28 cellular contexts compared by ENCODE assay signal in genomic region chr3:33681667-33682066, GRCh38.
"Had no signal": no experiment of that assay in that cellular context is flagged by ENCODE, and none has a peak within 500 bp of the region (broad histone marks: within the 10 kb centered on the region; RNA-seq: fewer than 3 reads in every experiment).

No MANE protein-coding gene starts in this region.

- ATAC-seq: activated CD8-positive, alpha-beta T cell treated with anti-CD3 and anti-CD28 coated beads for 36 hours; activated T-cell treated with anti-CD3 and anti-CD28 coated beads, Interleukin-2, amount 50 U/mL, for 72 hours; heart right ventricle; pancreas; stimulated activated naive B cell treated with anti-CD40 and anti-IgM and Interleukin-4, amounts not matched to agents 10 μg/mL and 1 μg/mL and 100 μg/mL, for 72 hours; T-helper 17 cell had no signal

- H3K27ac Mint-ChIP-seq: activated B cell treated with CpG ODN at 0.5 μM for 24 hours; activated CD8-positive, alpha-beta T cell treated with anti-CD3 and anti-CD28 coated beads for 36 hours; activated naive CD8-positive, alpha-beta T cell; activated T-cell treated with anti-CD3 and anti-CD28 coated beads, Interleukin-2, amount 50 U/mL, for 72 hours; mesothelial cell of epicardium; T-helper 17 cell had no signal

- H3K4me1 ChIP-seq: esophagus squamous epithelium, heart right ventricle, left ventricle myocardium inferior, pancreas, prostate gland, sigmoid colon, testis, transverse colon had no signal

- H3K4me3 ChIP-seq: esophagus squamous epithelium, heart right ventricle, left ventricle myocardium inferior, pancreas, prostate gland, sigmoid colon, testis, transverse colon had no signal

- DNase-seq: activated B cell treated with CpG ODN at 0.5 μM for 24 hours; activated CD4-positive, alpha-beta T cell treated with anti-CD3 and anti-CD28 coated beads, Interleukin-2, amount 50 U/mL, for 1 hour; activated CD8-positive, alpha-beta T cell treated with anti-CD3 and anti-CD28 coated beads for 36 hours; activated effector memory CD4-positive, alpha-beta T cell treated with Interleukin-2 at 50 U/mL for 16 hours; activated naive CD4-positive, alpha-beta T cell treated with Interleukin-2 at 50 U/mL for 16 hours; activated T-cell treated with anti-CD3 and anti-CD28 coated beads, Interleukin-2, amount 50 U/mL, for 72 hours; anterior cingulate cortex; dermis blood vessel endothelial cell; effector CD4-positive, alpha-beta T cell; esophagus squamous epithelium; foreskin melanocyte; heart right ventricle; left ventricle myocardium inferior; naive B cell; pancreas; retina; sigmoid colon; small intestine; stimulated activated CD4-positive, alpha-beta T cell treated with anti-CD3 and anti-CD28 coated beads, Interleukin-4, amount 100 ng/mL, for 4 hours; stimulated activated CD8-positive, alpha-beta memory T cell treated with anti-CD3 and anti-CD28 coated beads, Interleukin-4, amount 100 ng/mL, for 48 hours; stimulated activated naive B cell treated with anti-CD40 and anti-IgM and Interleukin-4, amounts not matched to agents 10 μg/mL and 1 μg/mL and 100 μg/mL, for 72 hours; T-helper 17 cell; T1000; testis; transverse colon had no signal

- H3K4me3 Mint-ChIP-seq: activated B cell treated with CpG ODN at 0.5 μM for 24 hours; activated CD8-positive, alpha-beta T cell treated with anti-CD3 and anti-CD28 coated beads for 36 hours; activated naive CD8-positive, alpha-beta T cell; activated T-cell treated with anti-CD3 and anti-CD28 coated beads, Interleukin-2, amount 50 U/mL, for 72 hours; mesothelial cell of epicardium; naive B cell; stimulated activated naive B cell treated with anti-CD40 and anti-IgM and Interleukin-4, amounts not matched to agents 10 μg/mL and 1 μg/mL and 100 μg/mL, for 72 hours; T-helper 17 cell had no signal

- H3K27me3 ChIP-seq: esophagus squamous epithelium, heart right ventricle, pancreas, sigmoid colon, testis, transverse colon had no signal

- H3K4me1 Mint-ChIP-seq: activated B cell treated with CpG ODN at 0.5 μM for 24 hours; mesothelial cell of epicardium; naive B cell; stimulated activated naive B cell treated with anti-CD40 and anti-IgM and Interleukin-4, amounts not matched to agents 10 μg/mL and 1 μg/mL and 100 μg/mL, for 72 hours had no signal

- H3K36me3 ChIP-seq: pancreas, prostate gland had no signal

- H3K9me3 ChIP-seq: esophagus squamous epithelium, pancreas, prostate gland, testis, transverse colon had no signal

- H3K27me3 Mint-ChIP-seq: activated B cell treated with CpG ODN at 0.5 μM for 24 hours; activated CD8-positive, alpha-beta T cell treated with anti-CD3 and anti-CD28 coated beads for 36 hours; activated naive CD8-positive, alpha-beta T cell; naive B cell; stimulated activated naive B cell treated with anti-CD40 and anti-IgM and Interleukin-4, amounts not matched to agents 10 μg/mL and 1 μg/mL and 100 μg/mL, for 72 hours; T-helper 17 cell had no signal

- H3K27ac ChIP-seq: esophagus squamous epithelium, heart right ventricle, left ventricle myocardium inferior, pancreas, prostate gland, sigmoid colon, testis, transverse colon had no signal
